Comparison of ENCODE assay signal across 8 cellular contexts in the genomic region with DNA sequence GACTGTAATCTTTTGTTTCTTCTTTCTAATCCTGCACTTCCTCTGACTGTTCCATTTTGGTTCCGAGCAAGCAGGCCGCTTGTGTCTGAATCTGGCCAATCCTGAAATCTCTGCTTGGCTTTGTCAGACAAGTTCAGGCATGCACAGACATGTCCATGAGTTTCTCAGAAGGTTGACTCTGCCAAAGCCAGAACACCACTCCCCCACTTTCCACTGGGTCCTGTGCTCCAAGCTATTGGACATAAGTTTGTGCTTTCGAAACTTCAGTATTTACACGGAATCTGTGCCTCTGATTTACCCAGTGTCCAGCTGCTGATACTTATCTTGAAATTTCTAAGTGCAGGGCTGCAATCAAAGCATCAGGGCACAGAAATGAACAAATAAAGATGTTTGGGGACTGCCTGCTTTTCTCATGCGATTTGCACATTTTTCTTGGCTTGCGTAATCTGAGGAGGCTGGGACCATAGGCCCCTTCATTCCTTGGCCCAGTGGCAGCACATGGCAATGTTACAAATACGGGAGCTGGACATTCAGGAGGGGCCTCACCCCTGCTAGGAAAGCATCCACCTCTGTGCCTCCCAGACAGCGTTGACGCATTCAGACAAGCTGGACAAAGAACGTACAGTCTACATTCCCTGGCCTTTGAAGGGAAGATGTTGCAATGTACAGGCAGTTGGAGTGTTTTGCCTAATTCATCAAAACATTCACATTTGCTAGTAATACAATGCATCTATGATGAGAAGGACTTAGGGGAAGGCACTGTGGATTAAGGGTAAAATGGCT.
DNase-seq lines count a peak whose midpoint lies in the region; ATAC-seq, FAIRE-seq and TF ChIP-seq lines count a peak whose summit lies in the region.

No MANE protein-coding gene starts in this region.

- TF ChIP-seq CTCF in AG04450 (IDR thresholded peaks at IDR 0.05; ENCODE audit: low read depth, low read length) = no peak
- no peak for TF ChIP-seq CTCF in activated CD8-positive, alpha-beta T cell treated with anti-CD3 and anti-CD28 coated beads for 36 hours (IDR thresholded peaks at IDR 0.05)

- no peak for FAIRE-seq in frontal cortex (lab: Jason Lieb, UNC)

- DNase-seq in AG04450 (ENCODE audit: low read depth, low spot score) (peak; percentile 99), M059J (ENCODE audit: low read depth) (peak; percentile 69), frontal cortex (ENCODE audit: low spot score in 2 of 2) (no peak), SIG-M5 treated with dmso at 0.1 percent for 504 hours (lab: John Stamatoyannopoulos, UW; ENCODE audit: unreplicated experiment) (no peak)
- no peak for DNase-seq in activated CD8-positive, alpha-beta T cell treated with anti-CD3 and anti-CD28 coated beads for 36 hours

- CTCF ChIA-PET in AG04450 (lab: Charles Lee) = interaction anchor here (2.6 to 2.7 kb wide), 2 partner anchors 208 to 351 kb away, joined by 8 to 12 read pairs; no protein-coding TSS in a partner anchor
- CTCF ChIA-PET in activated CD8-positive, alpha-beta T cell treated with anti-CD3 and anti-CD28 coated beads for 36 hours (lab: Charles Lee) = no interaction called here

- H3K27me3 Mint-ChIP-seq in activated CD8-positive, alpha-beta T cell treated with anti-CD3 and anti-CD28 coated beads for 36 hours = peaks cover 1% of the 10 kb centered on the region

- H3K27me3 ChIP-seq in AG04450 (ENCODE audit: control insufficient read depth, insufficient read depth, low read length) = no peaks in the 10 kb centered on the region
- H3K27me3 ChIP-seq in esophagus (ENCODE audit: control insufficient read depth in 1 of 2, insufficient read depth in 2 of 2, low read length in 2 of 2) = no peaks in the 10 kb centered on the region
- H3K27me3 ChIP-seq in muscle layer of duodenum (ENCODE audit: low read depth, low read length) = no peaks in the 10 kb centered on the region

- intact Hi-C loops in activated CD8-positive, alpha-beta T cell treated with anti-CD3 and anti-CD28 coated beads for 36 hours (cut with micrococcal nuclease) = no loop called here

- no peak overlapping the region for H3K27ac Mint-ChIP-seq in activated CD8-positive, alpha-beta T cell treated with anti-CD3 and anti-CD28 coated beads for 36 hours

- H3K4me3 Mint-ChIP-seq in activated CD8-positive, alpha-beta T cell treated with anti-CD3 and anti-CD28 coated beads for 36 hours = no peak overlapping the region

- POLR2A ChIA-PET in AG04450 (lab: Yijun Ruan, JAX) = interaction anchor here (0.6 to 4.4 kb wide), 27 partner anchors 8 to 354 kb away, joined by 3 to 104 read pairs (median 6); a partner anchor contains a TSS
- POLR2A ChIA-PET in activated CD8-positive, alpha-beta T cell treated with anti-CD3 and anti-CD28 coated beads for 36 hours (lab: Charles Lee) = no interaction called here

- no peak for ATAC-seq in activated CD8-positive, alpha-beta T cell treated with anti-CD3 and anti-CD28 coated beads for 36 hours
- ATAC-seq in HG02981 (IDR thresholded peaks at IDR 0.05; ENCODE audit: unreplicated experiment) = no peak

- H3K9me3 Mint-ChIP-seq in activated CD8-positive, alpha-beta T cell treated with anti-CD3 and anti-CD28 coated beads for 36 hours = no peaks in the 10 kb centered on the region

- H3K9me3 ChIP-seq in AG04450 (ENCODE audit: control insufficient read depth, insufficient read depth, low read length) (no peaks in the 10 kb centered on the region), esophagus (ENCODE audit: control insufficient read depth in 2 of 2, insufficient read depth in 1 of 2, low read depth in 1 of 2, low read length in 1 of 2) (no peaks in the 10 kb centered on the region), muscle layer of duodenum (ENCODE audit: control insufficient read depth in 1 of 2, low read length in 2 of 2) (no peaks in the 10 kb centered on the region)

- H3K27ac ChIP-seq in AG04450 (ENCODE audit: low read depth, low read length) (peak overlapping the region; percentile 96), esophagus (ENCODE audit: low read depth in 2 of 2, low read length in 1 of 2) (peak overlapping the region; percentile 23 to 74), muscle layer of duodenum (ENCODE audit: low read length) (peak overlapping the region; percentile 86)

- H3K36me3 ChIP-seq in esophagus (ENCODE audit: control insufficient read depth in 2 of 2, insufficient read depth in 2 of 2, low read length in 1 of 2) = no peaks in the 10 kb centered on the region
- H3K36me3 ChIP-seq in muscle layer of duodenum (ENCODE audit: control insufficient read depth in 1 of 2, insufficient read depth in 2 of 2, low read length in 2 of 2) = peaks cover 0 to 14% of the 10 kb centered on the region in 2 donors

- H3K4me3 ChIP-seq in AG04450 (ENCODE audit: low read depth, low read length) (no peak overlapping the region), esophagus (ENCODE audit: low read depth in 1 of 2, low read length in 2 of 2) (no peak overlapping the region), muscle layer of duodenum (ENCODE audit: low read depth in 1 of 2, low read length in 2 of 2) (peak overlapping the region in 1 of 2 donors; percentile 1)

- WGBS in esophagus, 2 donors = 52 to 58% methylated on average over 10 of the region's 10 CpGs

- H3K36me3 Mint-ChIP-seq in activated CD8-positive, alpha-beta T cell treated with anti-CD3 and anti-CD28 coated beads for 36 hours (ENCODE audit: low read depth) = no peaks in the 10 kb centered on the region

- no peaks in the 10 kb centered on the region for H3K4me1 ChIP-seq in esophagus (ENCODE audit: control insufficient read depth in 2 of 2, insufficient read depth in 2 of 2, low read length in 1 of 2)
- peaks cover 0 to 3% of the 10 kb centered on the region in 2 donors for H3K4me1 ChIP-seq in muscle layer of duodenum (ENCODE audit: control insufficient read depth in 1 of 2, insufficient read depth in 2 of 2, low read length in 2 of 2)

- H3K4me1 Mint-ChIP-seq in activated CD8-positive, alpha-beta T cell treated with anti-CD3 and anti-CD28 coated beads for 36 hours (ENCODE audit: low read depth) = no peaks in the 10 kb centered on the region

Comparison
In these comparisons a context has a peak if more than half of its experiments do, and no peak if none do; other contexts are left out.
1. DNase-seq: peak in AG04450 (single experiment) and M059J (single experiment); none in activated CD8-positive, alpha-beta T cell treated with anti-CD3 and anti-CD28 coated beads for 36 hours (single experiment), frontal cortex (0 of 2) and SIG-M5 treated with dmso at 0.1 percent for 504 hours (single experiment).
2. Peak in every context shown above with its lines, with median percentiles within 50 percentile points of each other: H3K27ac ChIP-seq.